In the genomic region with DNA sequence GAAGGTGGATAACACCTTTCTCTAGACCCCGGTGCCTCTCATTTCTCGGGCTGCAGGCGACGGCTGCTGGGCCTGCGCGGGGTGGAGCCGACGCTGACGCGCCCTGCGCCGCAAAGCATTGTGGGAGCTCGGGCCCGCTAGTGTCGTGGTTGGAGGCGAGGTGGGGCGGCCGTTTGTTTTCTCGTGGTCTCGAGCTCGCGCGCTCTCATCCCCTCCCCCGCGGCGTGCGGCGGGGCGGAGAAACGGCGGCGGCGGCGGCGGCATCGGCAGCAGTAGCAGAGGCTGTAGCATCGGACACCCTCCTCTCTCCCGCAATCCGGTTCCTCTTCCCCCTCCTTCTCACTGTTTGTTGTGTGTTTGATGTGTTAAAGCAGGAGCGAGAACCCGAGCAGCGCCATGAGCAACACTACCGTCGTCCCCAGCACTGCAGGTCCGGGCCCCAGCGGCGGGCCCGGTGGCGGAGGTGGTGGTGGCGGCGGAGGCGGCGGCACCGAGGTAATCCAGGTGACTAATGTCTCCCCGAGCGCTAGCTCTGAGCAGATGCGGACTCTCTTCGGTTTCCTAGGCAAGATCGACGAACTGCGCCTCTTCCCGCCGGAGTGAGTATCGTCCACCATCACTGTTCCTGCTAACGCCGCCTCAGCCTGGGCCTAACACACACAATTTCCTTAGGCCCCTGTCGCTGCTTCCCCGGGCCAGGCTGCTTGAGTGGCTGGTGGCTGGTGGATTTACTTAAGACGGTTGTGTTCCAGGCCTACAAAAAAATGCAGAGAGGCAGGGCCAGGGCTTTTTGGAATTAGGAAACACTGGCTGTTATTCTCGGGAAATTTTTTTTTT, we compare ENCODE assay signal across 1 cellular context.
TF ChIP-seq lines count a peak whose summit lies in the region.

A gene with protein sequence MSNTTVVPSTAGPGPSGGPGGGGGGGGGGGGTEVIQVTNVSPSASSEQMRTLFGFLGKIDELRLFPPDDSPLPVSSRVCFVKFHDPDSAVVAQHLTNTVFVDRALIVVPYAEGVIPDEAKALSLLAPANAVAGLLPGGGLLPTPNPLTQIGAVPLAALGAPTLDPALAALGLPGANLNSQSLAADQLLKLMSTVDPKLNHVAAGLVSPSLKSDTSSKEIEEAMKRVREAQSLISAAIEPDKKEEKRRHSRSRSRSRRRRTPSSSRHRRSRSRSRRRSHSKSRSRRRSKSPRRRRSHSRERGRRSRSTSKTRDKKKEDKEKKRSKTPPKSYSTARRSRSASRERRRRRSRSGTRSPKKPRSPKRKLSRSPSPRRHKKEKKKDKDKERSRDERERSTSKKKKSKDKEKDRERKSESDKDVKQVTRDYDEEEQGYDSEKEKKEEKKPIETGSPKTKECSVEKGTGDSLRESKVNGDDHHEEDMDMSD (plus strand): TSS at position 140 of the 837 bp plus-strand sequence. CDS start 257 bp downstream, at position 397.

TF ChIP-seq in SK-N-SH treated with all-trans-retinoic acid at 6 μM for 48 hours, 23 proteins besides CTCF, POLR2A, EP300 and RAD21 (continued from another document):
- TF ChIP-seq, protein P1, sequence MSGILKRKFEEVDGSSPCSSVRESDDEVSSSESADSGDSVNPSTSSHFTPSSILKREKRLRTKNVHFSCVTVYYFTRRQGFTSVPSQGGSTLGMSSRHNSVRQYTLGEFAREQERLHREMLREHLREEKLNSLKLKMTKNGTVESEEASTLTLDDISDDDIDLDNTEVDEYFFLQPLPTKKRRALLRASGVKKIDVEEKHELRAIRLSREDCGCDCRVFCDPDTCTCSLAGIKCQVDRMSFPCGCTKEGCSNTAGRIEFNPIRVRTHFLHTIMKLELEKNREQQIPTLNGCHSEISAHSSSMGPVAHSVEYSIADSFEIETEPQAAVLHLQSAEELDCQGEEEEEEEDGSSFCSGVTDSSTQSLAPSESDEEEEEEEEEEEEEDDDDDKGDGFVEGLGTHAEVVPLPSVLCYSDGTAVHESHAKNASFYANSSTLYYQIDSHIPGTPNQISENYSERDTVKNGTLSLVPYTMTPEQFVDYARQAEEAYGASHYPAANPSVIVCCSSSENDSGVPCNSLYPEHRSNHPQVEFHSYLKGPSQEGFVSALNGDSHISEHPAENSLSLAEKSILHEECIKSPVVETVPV (CRISPR knock-in tag; IDR thresholded peaks at IDR 0.05) = no peak
- TF ChIP-seq CSDC2 (CRISPR knock-in tag; IDR thresholded peaks at IDR 0.05) = no peak
- TF ChIP-seq RARB (CRISPR knock-in tag; IDR thresholded peaks at IDR 0.05) = no peak
- TF ChIP-seq ZFP3 (CRISPR knock-in tag; IDR thresholded peaks at IDR 0.05) = no peak
- TF ChIP-seq SNAI2 (CRISPR knock-in tag; IDR thresholded peaks at IDR 0.05) = no peak
